In genomic region chr7:150397376-150398107, GRCh38 we compare ENCODE assay signal across 1 cellular context.
TF ChIP-seq lines count a peak whose summit lies in the region.

No MANE protein-coding gene starts in this region.

TF ChIP-seq in H1, 55 proteins besides CTCF, POLR2A, EP300 and RAD21:
- no peak for TF ChIP-seq JUN (IDR thresholded peaks at IDR 0.05; ENCODE audit: low read depth, low read length)
- no peak for TF ChIP-seq CHD7 (IDR thresholded peaks at IDR 0.05; ENCODE audit: insufficient replicate concordance, low read length)
- no peak for TF ChIP-seq SIN3A (conservative IDR thresholded peaks at IDR 0.05 in 1 of 2, IDR thresholded peaks at IDR 0.05 in 1 of 2; ENCODE audit: low read depth in 1 of 2, low read length in 2 of 2)
- no peak for TF ChIP-seq CHD1 (IDR thresholded peaks at IDR 0.05; ENCODE audit: low read depth, low read length)
- TF ChIP-seq CHD2 (IDR thresholded peaks at IDR 0.05; ENCODE audit: low read length), result no peak
- no peak for TF ChIP-seq TAF7 (optimal IDR thresholded peaks at IDR 0.05; ENCODE audit: borderline replicate concordance, low read depth, low read length)
- no peak for TF ChIP-seq SRF (IDR thresholded peaks at IDR 0.05; ENCODE audit: low read depth, low read length)
- TF ChIP-seq RFX5 (IDR thresholded peaks at IDR 0.05; ENCODE audit: borderline replicate concordance, low read depth, low read length), result no peak
- TF ChIP-seq MAFK (IDR thresholded peaks at IDR 0.05; ENCODE audit: low read depth, low read length), result no peak
- no peak for TF ChIP-seq RXRA (IDR thresholded peaks at IDR 0.05; ENCODE audit: insufficient read depth, low read depth, low read length)
